Comparison of ENCODE assay signal across 1 cellular context in genomic region chr2:27663463-27664244, GRCh38.
TF ChIP-seq lines count a peak whose summit lies in the region.

TSS of gene SLC4A1AP (plus strand) at chr2:27663889. CDS start at chr2:27663915, 26 bp downstream.
TSS of gene SUPT7L (minus strand) at chr2:27663614. CDS start at chr2:27662192, 1,422 bp downstream.

TF ChIP-seq in HepG2, 621 proteins besides CTCF, POLR2A, EP300 and RAD21 (continued from another document and continues in another):
- no peak; the same call in 1 of the 2 replicates for TF ChIP-seq STAT6 (CRISPR knock-in tag; IDR thresholded peaks at IDR 0.05; ENCODE audit: borderline replicate concordance)
- peak; percentile 46 for TF ChIP-seq BCL6 (CRISPR knock-in tag; IDR thresholded peaks at IDR 0.05)
- TF ChIP-seq TAF15 (IDR thresholded peaks at IDR 0.05; ENCODE audit: low read depth, low read length, poor library complexity, severe bottlenecking), result peak; percentile 16
- no peak for TF ChIP-seq PTBP1 (IDR thresholded peaks at IDR 0.05; ENCODE audit: low read depth, low read length, poor library complexity, severe bottlenecking)
- peak; percentile 90 for TF ChIP-seq ZNF274 (CRISPR knock-in tag; IDR thresholded peaks at IDR 0.05)
- peak; percentile 81 for TF ChIP-seq ZBTB21 (CRISPR knock-in tag; IDR thresholded peaks at IDR 0.05)
- TF ChIP-seq SNAPC5 (CRISPR knock-in tag; IDR thresholded peaks at IDR 0.05; ENCODE audit: borderline replicate concordance), result 0 out of 2 replicates have a peak, but pooled peaks have one; percentile 53
- no peak for TF ChIP-seq SOX6 (IDR thresholded peaks at IDR 0.05)
- TF ChIP-seq SOX6 (CRISPR knock-in tag; IDR thresholded peaks at IDR 0.05), result peak; percentile 59; the same call in 1 of the 2 replicates
- TF ChIP-seq ZBTB25 (CRISPR knock-in tag; IDR thresholded peaks at IDR 0.05), result peak; percentile 81
- TF ChIP-seq ZMAT5 (CRISPR knock-in tag; IDR thresholded peaks at IDR 0.05; ENCODE audit: borderline replicate concordance, low read depth), result no peak
- no peak; the same call in none of the 2 replicates for TF ChIP-seq ZNF580 (CRISPR knock-in tag; IDR thresholded peaks at IDR 0.05; ENCODE audit: borderline replicate concordance, low read depth)
- TF ChIP-seq ZNF883 (CRISPR knock-in tag; IDR thresholded peaks at IDR 0.05; ENCODE audit: not compliant biosample characterization), result peak; percentile 88
- peak; percentile 88; the same call in 1 of the 2 replicates for TF ChIP-seq ATF6 (CRISPR knock-in tag; conservative IDR thresholded peaks at IDR 0.05)
- TF ChIP-seq ETV5 (CRISPR knock-in tag; IDR thresholded peaks at IDR 0.05; ENCODE audit: borderline replicate concordance), result peak; percentile 70; the same call in 1 of the 2 replicates
- TF ChIP-seq THAP11 (CRISPR knock-in tag; IDR thresholded peaks at IDR 0.05), result peak; percentile 95
- peak; percentile 62 for TF ChIP-seq SRSF1 (optimal IDR thresholded peaks at IDR 0.05; ENCODE audit: low read depth, low read length)
- peak; percentile 97 for TF ChIP-seq FOXK1 (CRISPR knock-in tag; IDR thresholded peaks at IDR 0.05; ENCODE audit: borderline replicate concordance, low read depth)
- peak; percentile 84; the same call in 1 of the 2 replicates for TF ChIP-seq ZNF33B (CRISPR knock-in tag; IDR thresholded peaks at IDR 0.05)
- no peak for TF ChIP-seq FLYWCH1 (CRISPR knock-in tag; IDR thresholded peaks at IDR 0.05)
- peak; percentile 93 for TF ChIP-seq MXD3 (CRISPR knock-in tag; IDR thresholded peaks at IDR 0.05)
- peak; percentile 65; the same call in 1 of the 2 replicates for TF ChIP-seq ZNF704 (CRISPR knock-in tag; IDR thresholded peaks at IDR 0.05; ENCODE audit: borderline replicate concordance)
- no peak for TF ChIP-seq ZNF510 (CRISPR knock-in tag; IDR thresholded peaks at IDR 0.05; ENCODE audit: low read depth)
- TF ChIP-seq ZNF512 (CRISPR knock-in tag; IDR thresholded peaks at IDR 0.05), result no peak; the same call in 1 of the 2 replicates
- peak; percentile 90 for TF ChIP-seq TGIF2 (CRISPR knock-in tag; IDR thresholded peaks at IDR 0.05)
- no peak for TF ChIP-seq PAX8 (CRISPR knock-in tag; IDR thresholded peaks at IDR 0.05; ENCODE audit: borderline replicate concordance)
- TF ChIP-seq HNF1B (CRISPR knock-in tag; IDR thresholded peaks at IDR 0.05), result peak; percentile 91; the same call in 1 of the 2 replicates
- no peak for TF ChIP-seq MATR3 (CRISPR knock-in tag; IDR thresholded peaks at IDR 0.05)
- TF ChIP-seq ZNF292 (CRISPR knock-in tag; IDR thresholded peaks at IDR 0.05; ENCODE audit: borderline replicate concordance, low read depth), result no peak; the same call in 1 of the 2 replicates
- TF ChIP-seq ZNF550 (CRISPR knock-in tag; IDR thresholded peaks at IDR 0.05; ENCODE audit: borderline replicate concordance), result no peak
- no peak for TF ChIP-seq RNF219 (CRISPR knock-in tag; IDR thresholded peaks at IDR 0.05)
- TF ChIP-seq MAF1 (CRISPR knock-in tag; IDR thresholded peaks at IDR 0.05; ENCODE audit: borderline replicate concordance), result peak; percentile 90
- TF ChIP-seq ZBTB7B (CRISPR knock-in tag; IDR thresholded peaks at IDR 0.05), result peak; percentile 86; the same call in 1 of the 2 replicates
- TF ChIP-seq HIC2 (CRISPR knock-in tag; IDR thresholded peaks at IDR 0.05; ENCODE audit: low read depth), result peak; percentile 37; the same call in 1 of the 2 replicates
- TF ChIP-seq FOXC1 (CRISPR knock-in tag; IDR thresholded peaks at IDR 0.05; ENCODE audit: borderline replicate concordance), result peak; percentile 87
- peak; percentile 100 for TF ChIP-seq PHF20 (CRISPR knock-in tag; IDR thresholded peaks at IDR 0.05)
- no peak for TF ChIP-seq ZNF18 (CRISPR knock-in tag; IDR thresholded peaks at IDR 0.05; ENCODE audit: insufficient replicate concordance)
